ENCODE assay signal across 1 cellular context in genomic region chr6:117919775-117920492, GRCh38.
TF ChIP-seq lines count a peak whose summit lies in the region.

No MANE protein-coding gene starts in this region.

TF ChIP-seq in HepG2, 621 proteins besides CTCF, POLR2A, EP300 and RAD21 (continued from another document and continues in another):
- TF ChIP-seq PRDM15 (CRISPR knock-in tag; IDR thresholded peaks at IDR 0.05): peak; percentile 53; the same call in 1 of the 2 replicates
- TF ChIP-seq SOX6 (IDR thresholded peaks at IDR 0.05): no peak
- TF ChIP-seq SOX6 (CRISPR knock-in tag; IDR thresholded peaks at IDR 0.05): no peak
- TF ChIP-seq ZNF678 (CRISPR knock-in tag; IDR thresholded peaks at IDR 0.05): 0 out of 2 replicates have a peak, but pooled peaks have one; percentile 65
- peak; percentile 56; the same call in 1 of the 2 replicates for TF ChIP-seq KDM5B (CRISPR knock-in tag; IDR thresholded peaks at IDR 0.05; ENCODE audit: borderline replicate concordance)
- TF ChIP-seq JUN (CRISPR knock-in tag; IDR thresholded peaks at IDR 0.05): no peak
- TF ChIP-seq ZBTB37 (CRISPR knock-in tag; IDR thresholded peaks at IDR 0.05): no peak
- TF ChIP-seq HIVEP1 (CRISPR knock-in tag; IDR thresholded peaks at IDR 0.05): peak; percentile 11; the same call in 1 of the 2 replicates
- TF ChIP-seq ATF7-NPFF (CRISPR knock-in tag; IDR thresholded peaks at IDR 0.05; ENCODE audit: low read depth): 0 out of 2 replicates have a peak, but pooled peaks have one; percentile 46
- TF ChIP-seq PLSCR1 (CRISPR knock-in tag; IDR thresholded peaks at IDR 0.05; ENCODE audit: borderline replicate concordance): no peak
- TF ChIP-seq ARNT2 (CRISPR knock-in tag; IDR thresholded peaks at IDR 0.05; ENCODE audit: low read depth): peak; percentile 38; the same call in 1 of the 2 replicates
- TF ChIP-seq CHCHD3 (CRISPR knock-in tag; IDR thresholded peaks at IDR 0.05): peak; percentile 31; the same call in 1 of the 2 replicates
- TF ChIP-seq CBX2 (IDR thresholded peaks at IDR 0.05; ENCODE audit: low read depth, low read length): no peak
- 0 out of 2 replicates have a peak, but pooled peaks have one; percentile 39 for TF ChIP-seq CBX2 (CRISPR knock-in tag; IDR thresholded peaks at IDR 0.05; ENCODE audit: low read depth)
- TF ChIP-seq GPN1 (CRISPR knock-in tag; IDR thresholded peaks at IDR 0.05; ENCODE audit: borderline replicate concordance): no peak
- 0 out of 2 replicates have a peak, but pooled peaks have one; percentile 18 for TF ChIP-seq ARID5B (CRISPR knock-in tag; IDR thresholded peaks at IDR 0.05)
- no peak for TF ChIP-seq ZNF547 (CRISPR knock-in tag; IDR thresholded peaks at IDR 0.05)
- no peak for TF ChIP-seq ELF4 (CRISPR knock-in tag; IDR thresholded peaks at IDR 0.05; ENCODE audit: borderline replicate concordance)
- no peak for TF ChIP-seq ZNF430 (CRISPR knock-in tag; IDR thresholded peaks at IDR 0.05)
- TF ChIP-seq TRAFD1 (CRISPR knock-in tag; IDR thresholded peaks at IDR 0.05; ENCODE audit: borderline replicate concordance): no peak
- 0 out of 2 replicates have a peak, but pooled peaks have one; percentile 33 for TF ChIP-seq HOXA5 (CRISPR knock-in tag; IDR thresholded peaks at IDR 0.05)
- TF ChIP-seq KDM2A (CRISPR knock-in tag; IDR thresholded peaks at IDR 0.05; ENCODE audit: borderline replicate concordance, low read depth): 0 out of 2 replicates have a peak, but pooled peaks have one; percentile 22
- peak; percentile 50 for TF ChIP-seq ZNF687 (CRISPR knock-in tag; IDR thresholded peaks at IDR 0.05)
- TF ChIP-seq ZNF777 (CRISPR knock-in tag; IDR thresholded peaks at IDR 0.05): 0 out of 2 replicates have a peak, but pooled peaks have one; percentile 30
- TF ChIP-seq ZNF512B (CRISPR knock-in tag; IDR thresholded peaks at IDR 0.05; ENCODE audit: borderline replicate concordance): peak; percentile 61; the same call in 1 of the 2 replicates
- no peak for TF ChIP-seq SAP130 (CRISPR knock-in tag; IDR thresholded peaks at IDR 0.05; ENCODE audit: low read depth)
- peak; percentile 31; the same call in 1 of the 2 replicates for TF ChIP-seq TBX2 (CRISPR knock-in tag; IDR thresholded peaks at IDR 0.05; ENCODE audit: borderline replicate concordance)
- no peak for TF ChIP-seq BRF2 (CRISPR knock-in tag; IDR thresholded peaks at IDR 0.05)
- TF ChIP-seq MED8 (CRISPR knock-in tag; IDR thresholded peaks at IDR 0.05; ENCODE audit: insufficient replicate concordance): no peak
- TF ChIP-seq ZNF281 (CRISPR knock-in tag; IDR thresholded peaks at IDR 0.05; ENCODE audit: borderline replicate concordance): peak; percentile 21; the same call in 1 of the 2 replicates
- TF ChIP-seq ISL2 (CRISPR knock-in tag; IDR thresholded peaks at IDR 0.05): peak; percentile 23; the same call in 1 of the 2 replicates
- TF ChIP-seq ZNF652 (CRISPR knock-in tag; IDR thresholded peaks at IDR 0.05; ENCODE audit: borderline replicate concordance, low read depth): peak; percentile 59; the same call in 1 of the 2 replicates
